Comparison of ENCODE assay signal across 9 cellular contexts in the genomic region with DNA sequence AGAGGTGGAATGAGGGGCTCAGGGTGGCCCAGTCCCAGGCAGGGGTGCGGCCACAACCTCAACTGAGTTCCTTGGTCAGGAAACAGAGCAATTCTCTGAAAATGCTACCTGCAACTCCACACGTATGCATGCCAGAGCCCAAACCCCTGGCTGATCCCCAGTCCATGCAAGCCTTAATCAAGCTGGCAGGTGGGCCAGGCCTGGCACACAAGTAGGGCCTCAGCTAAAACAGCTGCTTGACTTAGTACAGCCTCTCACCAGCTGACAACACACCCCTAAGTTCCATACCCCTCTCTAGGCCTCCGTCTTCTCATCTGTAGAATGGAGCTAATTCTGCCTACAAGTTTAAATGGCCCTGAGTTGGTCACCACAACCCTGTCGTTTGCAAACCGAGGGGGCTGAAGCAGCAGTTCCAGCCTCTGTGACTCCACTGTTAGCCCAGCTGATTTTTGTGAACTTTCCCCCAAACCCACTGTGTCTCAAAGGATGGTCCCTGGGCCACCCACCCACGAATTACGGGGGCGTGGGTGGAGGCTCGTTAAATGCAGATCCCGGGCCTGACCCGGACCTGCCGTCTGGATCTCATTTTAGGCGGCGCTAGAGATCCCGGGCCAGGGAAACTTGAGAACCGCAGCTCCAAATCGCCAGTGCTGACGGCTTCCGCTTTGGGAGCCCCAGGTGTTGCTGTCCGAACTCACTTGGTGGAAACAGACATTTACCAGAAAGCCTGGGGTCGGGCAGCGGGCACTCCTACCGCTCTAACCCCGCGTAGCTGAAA. TPM values are rescaled to one million over a fixed set of nuclear protein-coding genes. Genes with fewer than 3 reads are reported as not detected.
DNase-seq lines count a peak whose midpoint lies in the region; ATAC-seq and TF ChIP-seq lines count a peak whose summit lies in the region.
"Had no signal": no experiment of that assay in that cellular context is flagged by ENCODE, and none has a peak within 500 bp of the region (broad histone marks: within the 10 kb centered on the region; RNA-seq: fewer than 3 reads in every experiment).

No MANE protein-coding gene starts in this region.

- WGBS in gastroesophageal sphincter (ENCODE audit: low coverage in 1 of 2), 2 donors = 15 to 60% methylated on average over 1 to 8 of the region's 25 CpGs

- ATAC-seq in HG02981 (IDR thresholded peaks at IDR 0.05; ENCODE audit: unreplicated experiment) (peak; percentile 12), gastroesophageal sphincter (peak; percentile 53), GM18873 (IDR thresholded peaks at IDR 0.05; ENCODE audit: low FRiP score, unreplicated experiment) (no peak), HG03565 (IDR thresholded peaks at IDR 0.05; ENCODE audit: unreplicated experiment) (no peak)
- no peak for ATAC-seq in activated CD8-positive, alpha-beta T cell treated with anti-CD3 and anti-CD28 coated beads for 36 hours

- peak overlapping the region in 3 of 4 donors; percentile 44 to 81 (median 74) for H3K27ac ChIP-seq in gastroesophageal sphincter

- H3K27me3 Mint-ChIP-seq in T-helper 1 cell treated with Interleukin-12 subunit alpha and Interleukin-12 subunit beta and Interleukin-4 antibody, amounts not matched to agents 30 μg/mL and 1 μg/mL, for 36 hours (ENCODE audit: low read depth) = peaks cover 69% of the 10 kb centered on the region
- H3K27me3 Mint-ChIP-seq in activated CD8-positive, alpha-beta T cell treated with anti-CD3 and anti-CD28 coated beads for 36 hours = peaks cover 35% of the 10 kb centered on the region
- peaks cover 52% of the 10 kb centered on the region for H3K27me3 Mint-ChIP-seq in nephron (ENCODE audit: low read depth)

- TF ChIP-seq EP300 in gastroesophageal sphincter (IDR thresholded peaks at IDR 0.05) = no peak

- no peaks in the 10 kb centered on the region for H3K36me3 ChIP-seq in gastroesophageal sphincter

- H3K36me3 Mint-ChIP-seq in T-helper 1 cell treated with Interleukin-12 subunit alpha and Interleukin-12 subunit beta and Interleukin-4 antibody, amounts not matched to agents 30 μg/mL and 1 μg/mL, for 36 hours (ENCODE audit: low read depth) = no peaks in the 10 kb centered on the region
- H3K36me3 Mint-ChIP-seq in activated CD8-positive, alpha-beta T cell treated with anti-CD3 and anti-CD28 coated beads for 36 hours (ENCODE audit: low read depth) = no peaks in the 10 kb centered on the region
- H3K36me3 Mint-ChIP-seq in nephron (ENCODE audit: low read depth) = no peaks in the 10 kb centered on the region

- H3K4me3 Mint-ChIP-seq in T-helper 1 cell treated with Interleukin-12 subunit alpha and Interleukin-12 subunit beta and Interleukin-4 antibody, amounts not matched to agents 30 μg/mL and 1 μg/mL, for 36 hours = peak overlapping the region; percentile 58
- peak overlapping the region; percentile 47 for H3K4me3 Mint-ChIP-seq in activated CD8-positive, alpha-beta T cell treated with anti-CD3 and anti-CD28 coated beads for 36 hours
- peak overlapping the region; percentile 79 to 85 (median 83) for H3K4me3 Mint-ChIP-seq in nephron

- POLR2A ChIA-PET in activated CD8-positive, alpha-beta T cell treated with anti-CD3 and anti-CD28 coated beads for 36 hours (lab: Charles Lee) = interaction anchor here (0.8 kb wide), 1 partner anchor 41 kb away, joined by 3 read pairs; no protein-coding TSS in a partner anchor

- CTCF ChIA-PET in activated CD8-positive, alpha-beta T cell treated with anti-CD3 and anti-CD28 coated beads for 36 hours (lab: Charles Lee) = interaction anchor here (1.0 to 1.4 kb wide), 3 partner anchors 9 to 12 kb away, joined by 3 read pairs; no protein-coding TSS in a partner anchor

- no peaks in the 10 kb centered on the region for H3K9me3 ChIP-seq in gastroesophageal sphincter

- no peak for DNase-seq in T-helper 1 cell
- peak; percentile 7 for DNase-seq in activated CD8-positive, alpha-beta T cell treated with anti-CD3 and anti-CD28 coated beads for 36 hours

- peaks cover 0 to 22% (median 4%) of the 10 kb centered on the region in 3 donors for H3K4me1 ChIP-seq in gastroesophageal sphincter

- intact Hi-C loops in activated CD8-positive, alpha-beta T cell treated with anti-CD3 and anti-CD28 coated beads for 36 hours (cut with micrococcal nuclease) = no loop called here

- peaks cover 29% of the 10 kb centered on the region for H3K27me3 ChIP-seq in gastroesophageal sphincter

- H3K27ac Mint-ChIP-seq in T-helper 1 cell treated with Interleukin-12 subunit alpha and Interleukin-12 subunit beta and Interleukin-4 antibody, amounts not matched to agents 30 μg/mL and 1 μg/mL, for 36 hours = no peak overlapping the region
- H3K27ac Mint-ChIP-seq in activated CD8-positive, alpha-beta T cell treated with anti-CD3 and anti-CD28 coated beads for 36 hours = no peak overlapping the region
- H3K27ac Mint-ChIP-seq in nephron = peak overlapping the region in 2 of 3 experiments; percentile 42 to 64

- no peak for TF ChIP-seq POLR2A in gastroesophageal sphincter (IDR thresholded peaks at IDR 0.05)

- peak overlapping the region; percentile 42 to 80 for H3K4me3 ChIP-seq in gastroesophageal sphincter

- TF ChIP-seq CTCF in activated CD8-positive, alpha-beta T cell treated with anti-CD3 and anti-CD28 coated beads for 36 hours (IDR thresholded peaks at IDR 0.05) = no peak
- TF ChIP-seq CTCF in gastroesophageal sphincter (IDR thresholded peaks at IDR 0.05) = peak in 3 of 4 experiments; percentile 11 to 44 (median 26)
- TF ChIP-seq CTCF in nephron (IDR thresholded peaks at IDR 0.05; ENCODE audit: unreplicated experiment in 3 of 3) = peak in 2 of 3 experiments; percentile 21 to 47

- no peaks in the 10 kb centered on the region for H3K4me1 Mint-ChIP-seq in T-helper 1 cell treated with Interleukin-12 subunit alpha and Interleukin-12 subunit beta and Interleukin-4 antibody, amounts not matched to agents 30 μg/mL and 1 μg/mL, for 36 hours (ENCODE audit: low read depth)
- no peaks in the 10 kb centered on the region for H3K4me1 Mint-ChIP-seq in activated CD8-positive, alpha-beta T cell treated with anti-CD3 and anti-CD28 coated beads for 36 hours (ENCODE audit: low read depth)
- H3K4me1 Mint-ChIP-seq in nephron = peaks cover 8% of the 10 kb centered on the region

- H3K9me3 Mint-ChIP-seq in T-helper 1 cell treated with Interleukin-12 subunit alpha and Interleukin-12 subunit beta and Interleukin-4 antibody, amounts not matched to agents 30 μg/mL and 1 μg/mL, for 36 hours = no peaks in the 10 kb centered on the region
- no peaks in the 10 kb centered on the region for H3K9me3 Mint-ChIP-seq in activated CD8-positive, alpha-beta T cell treated with anti-CD3 and anti-CD28 coated beads for 36 hours
- no peaks in the 10 kb centered on the region for H3K9me3 Mint-ChIP-seq in nephron

RNA-seq across cellular contexts. Expression of a gene that starts 0.9 kb away (rescaled TPM):
- under 1 TPM; 0.02 to 0.22 TPM for total RNA-seq in activated CD8-positive, alpha-beta T cell treated with anti-CD3 and anti-CD28 coated beads for 36 hours
- total RNA-seq in gastroesophageal sphincter = 10 to 100 TPM in 1 of 4 donors, 1 to 10 TPM in 2, under 1 TPM in 1; 0.78 to 13.1 (median 4.0) TPM

RNA-seq across cellular contexts. Expression of a gene that starts 1.1 kb away (rescaled TPM):
- total RNA-seq in activated CD8-positive, alpha-beta T cell treated with anti-CD3 and anti-CD28 coated beads for 36 hours = not detected
- 1 to 10 TPM in 1 of 4 donors, under 1 TPM in 3; 0.19 to 1.1 (median 0.45) TPM for total RNA-seq in gastroesophageal sphincter
- total RNA-seq: glomerular endothelial cell had no signal

RNA-seq across cellular contexts. Expression of a gene that starts 36.7 kb away (rescaled TPM):
- 10 to 100 TPM; 28.5 to 33.5 TPM for total RNA-seq in activated CD8-positive, alpha-beta T cell treated with anti-CD3 and anti-CD28 coated beads for 36 hours
- total RNA-seq in gastroesophageal sphincter = 10 to 100 TPM; 22.4 to 26.8 (median 25.7) TPM

RNA-seq across cellular contexts. Expression of a gene that starts 46.4 kb away (rescaled TPM):
- total RNA-seq in activated CD8-positive, alpha-beta T cell treated with anti-CD3 and anti-CD28 coated beads for 36 hours = 10 to 100 TPM; 32.1 to 35.8 TPM
- total RNA-seq in gastroesophageal sphincter = 10 to 100 TPM; 42.2 to 76.7 (median 63.4) TPM

Comparison
In these comparisons a context has a peak if more than half of its experiments do, and no peak if none do; other contexts are left out.
1. H3K27ac Mint-ChIP-seq: peak in nephron (2 of 3); none in T-helper 1 cell treated with Interleukin-12 subunit alpha and Interleukin-12 subunit beta and Interleukin-4 antibody, amounts not matched to agents 30 μg/mL and 1 μg/mL, for 36 hours (single experiment) and activated CD8-positive, alpha-beta T cell treated with anti-CD3 and anti-CD28 coated beads for 36 hours (single experiment).
2. ATAC-seq: peak in HG02981 (single experiment) and gastroesophageal sphincter (single experiment); none in activated CD8-positive, alpha-beta T cell treated with anti-CD3 and anti-CD28 coated beads for 36 hours (single experiment), GM18873 (single experiment) and HG03565 (single experiment).
3. Peak in every context shown above with its lines, with median percentiles within 50 percentile points of each other: H3K4me3 Mint-ChIP-seq.